Comparison of ENCODE assay signal across 8 cellular contexts in the genomic region with DNA sequence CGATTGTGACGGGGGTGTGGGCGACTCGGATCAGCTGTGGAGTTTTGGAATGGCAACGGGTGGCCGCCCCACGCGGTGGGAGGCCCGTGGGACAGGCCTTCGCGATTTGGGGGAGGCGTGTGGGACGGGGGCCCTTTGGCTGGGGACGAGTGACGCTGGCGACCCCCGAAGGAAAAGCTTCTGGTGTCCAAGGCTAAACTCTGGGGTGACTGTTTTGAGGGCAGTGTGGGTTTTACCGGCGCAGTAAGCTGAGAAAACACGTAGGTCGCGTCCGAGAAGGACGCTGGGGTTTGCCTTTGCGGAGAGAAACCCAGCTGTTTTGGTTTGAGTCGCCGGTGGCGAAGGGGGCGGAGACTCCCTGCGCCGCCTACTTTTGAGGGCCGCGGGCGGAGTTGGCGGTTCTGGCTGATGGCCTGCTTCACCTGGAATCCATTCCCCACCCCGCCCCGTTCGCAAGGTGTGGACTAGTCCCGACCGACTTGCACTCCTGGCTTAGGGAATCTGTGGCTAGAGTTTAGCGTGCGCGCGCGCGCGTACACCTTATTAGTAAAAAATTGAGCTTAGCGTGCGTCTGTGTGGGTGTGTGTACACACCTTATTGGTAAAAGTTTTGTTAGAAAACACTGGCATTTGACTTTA. TPM values are rescaled to one million over a fixed set of nuclear protein-coding genes. Genes with fewer than 3 reads are reported as not detected.
A peak's percentile ranks its signal among the peaks of the same experiment; 100 is the strongest.
DNase-seq lines count a peak whose midpoint lies in the region; ATAC-seq and TF ChIP-seq lines count a peak whose summit lies in the region.

No MANE protein-coding gene starts in this region.

- CTCF ChIA-PET in Panc1 (lab: Charles Lee) = interaction anchor here (0.6 to 1.2 kb wide), 2 partner anchors 353 to 357 kb away, joined by 3 to 6 read pairs; no protein-coding TSS in a partner anchor

- H3K4me1 ChIP-seq in DND-41 (ENCODE audit: insufficient read depth, low read length) = peaks cover 25% of the 10 kb centered on the region
- peaks cover 30% of the 10 kb centered on the region for H3K4me1 ChIP-seq in Panc1 (ENCODE audit: control insufficient read depth, insufficient read depth, low read length)
- H3K4me1 ChIP-seq in fibroblast of lung (ENCODE audit: control insufficient read depth, extremely low read depth, insufficient read depth, low read length) = no peaks in the 10 kb centered on the region

- TSS peak; percentile 69 for BruUV-seq in Panc1 (replicated peaks; lab: Mats Ljungman, UMichigan)

- no peaks in the 10 kb centered on the region for H3K27me3 Mint-ChIP-seq in activated T-helper 1 cell treated with anti-CD3 and anti-CD28 coated beads, Interleukin-12 subunit alpha, Interleukin-12 subunit beta, Interleukin-2, Interleukin-4 antibody, amounts not matched to agents 30 ng/mL and 10 ng/mL and 1 ng/mL, durations not matched to agents 14 hours and 24 hours and 36 hours (ENCODE audit: insufficient read depth)
- peaks cover 0 to 3% (median 0%) of the 10 kb centered on the region in 3 donors for H3K27me3 Mint-ChIP-seq in naive B cell
- peaks cover 0 to 4% of the 10 kb centered on the region in 2 donors for H3K27me3 Mint-ChIP-seq in stimulated activated naive B cell treated with anti-CD40 and anti-IgM and Interleukin-4, amounts not matched to agents 10 μg/mL and 1 μg/mL and 100 μg/mL, for 72 hours

- H3K4me3 ChIP-seq in DND-41 (ENCODE audit: low read depth in 1 of 2, low read length in 2 of 2) (peak overlapping the region; percentile 83 to 93), Panc1 (ENCODE audit: low read depth in 2 of 2, low read length in 2 of 2) (peak overlapping the region; percentile 97 to 99), fibroblast of lung (replicated peaks in 1 of 4; ENCODE audit: control extremely low read depth in 1 of 4, insufficient read depth in 1 of 4, low read depth in 3 of 4, low read length in 4 of 4) (peak overlapping the region; percentile 94 to 99 (median 96))

- H3K79me2 ChIP-seq in DND-41 (ENCODE audit: insufficient read depth, low read length) = peaks cover 47% of the 10 kb centered on the region
- H3K79me2 ChIP-seq in fibroblast of lung (ENCODE audit: control insufficient read depth, insufficient read depth, low read length) = peaks cover 27% of the 10 kb centered on the region

- peak; percentile 77 for DNase-seq in DND-41
- DNase-seq in KG1 (lab: John Stamatoyannopoulos, UW) = peak; percentile 57
- DNase-seq in Panc1 (ENCODE audit: low read depth, low spot score) = peak; percentile 28
- peak; percentile 86 for DNase-seq in activated T-helper 1 cell treated with anti-CD3 and anti-CD28 coated beads, Interleukin-12 subunit alpha, Interleukin-12 subunit beta, Interleukin-2, Interleukin-4 antibody, amounts not matched to agents 30 ng/mL and 10 ng/mL and 1 ng/mL, durations not matched to agents 14 hours and 24 hours and 36 hours (ENCODE audit: low spot score)
- DNase-seq in fibroblast of lung (ENCODE audit: low read depth in 2 of 2) = peak; percentile 69 to 71
- peak; percentile 82 for DNase-seq in naive B cell
- DNase-seq in stimulated activated naive B cell treated with anti-CD40 and anti-IgM and Interleukin-4, amounts not matched to agents 10 μg/mL and 1 μg/mL and 100 μg/mL, for 72 hours = peak; percentile 82

- peaks cover 11% of the 10 kb centered on the region for H4K20me1 ChIP-seq in DND-41 (ENCODE audit: insufficient read depth, low read length)
- H4K20me1 ChIP-seq in fibroblast of lung (ENCODE audit: control insufficient read depth, extremely low read depth, insufficient read depth, low read length) = no peaks in the 10 kb centered on the region

- H3K4me2 ChIP-seq in DND-41 (ENCODE audit: insufficient read depth, low read length) (peak overlapping the region; percentile 74), fibroblast of lung (ENCODE audit: extremely low read depth, insufficient read depth, low read length) (peak overlapping the region; percentile 81)

- intact Hi-C loops in Panc1 (cut with micrococcal nuclease; ENCODE audit: unreplicated experiment) = loop anchor here (10.0 kb wide), 1 partner anchor 354 kb away; no protein-coding TSS in a partner anchor
- intact Hi-C loops in activated T-helper 1 cell treated with anti-CD3 and anti-CD28 coated beads, Interleukin-12 subunit alpha, Interleukin-12 subunit beta, Interleukin-2, Interleukin-4 antibody, amounts not matched to agents 30 ng/mL and 10 ng/mL and 1 ng/mL, durations not matched to agents 14 hours and 24 hours and 36 hours (cut with micrococcal nuclease) = loop anchor here (2.0 to 10.0 kb wide), 5 partner anchors 24 to 1448 kb away; no protein-coding TSS in a partner anchor

- H3K36me3 Mint-ChIP-seq in activated T-helper 1 cell treated with anti-CD3 and anti-CD28 coated beads, Interleukin-12 subunit alpha, Interleukin-12 subunit beta, Interleukin-2, Interleukin-4 antibody, amounts not matched to agents 30 ng/mL and 10 ng/mL and 1 ng/mL, durations not matched to agents 14 hours and 24 hours and 36 hours (ENCODE audit: low read depth) = peaks cover 10% of the 10 kb centered on the region
- H3K36me3 Mint-ChIP-seq in naive B cell = peaks cover 0 to 8% of the 10 kb centered on the region in 2 donors
- H3K36me3 Mint-ChIP-seq in stimulated activated naive B cell treated with anti-CD40 and anti-IgM and Interleukin-4, amounts not matched to agents 10 μg/mL and 1 μg/mL and 100 μg/mL, for 72 hours = peaks cover 2 to 5% of the 10 kb centered on the region in 2 donors

- no peaks in the 10 kb centered on the region for H3K27me3 ChIP-seq in DND-41 (ENCODE audit: insufficient read depth, low read length, poor library complexity)
- H3K27me3 ChIP-seq in Panc1 (ENCODE audit: control insufficient read depth, insufficient read depth, low read length) = no peaks in the 10 kb centered on the region
- H3K27me3 ChIP-seq in fibroblast of lung (ENCODE audit: control insufficient read depth, insufficient read depth, low read length) = no peaks in the 10 kb centered on the region

- H3K4me3 Mint-ChIP-seq in activated T-helper 1 cell treated with anti-CD3 and anti-CD28 coated beads, Interleukin-12 subunit alpha, Interleukin-12 subunit beta, Interleukin-2, Interleukin-4 antibody, amounts not matched to agents 30 ng/mL and 10 ng/mL and 1 ng/mL, durations not matched to agents 14 hours and 24 hours and 36 hours = peak overlapping the region; percentile 92
- peak overlapping the region; percentile 94 to 100 (median 99) for H3K4me3 Mint-ChIP-seq in naive B cell
- H3K4me3 Mint-ChIP-seq in stimulated activated naive B cell treated with anti-CD40 and anti-IgM and Interleukin-4, amounts not matched to agents 10 μg/mL and 1 μg/mL and 100 μg/mL, for 72 hours = peak overlapping the region; percentile 96 to 97

- in situ Hi-C loops in Panc1 (cut with HindIII; ENCODE audit: low pct_unique_long_range_greater_than_20kb, low sequenced_read_pairs) = no loop called here

- H2AFZ ChIP-seq in DND-41 (ENCODE audit: low read depth, low read length) (peak overlapping the region; percentile 83), fibroblast of lung (ENCODE audit: low read length) (peak overlapping the region; percentile 78)

- H3K4me1 Mint-ChIP-seq in activated T-helper 1 cell treated with anti-CD3 and anti-CD28 coated beads, Interleukin-12 subunit alpha, Interleukin-12 subunit beta, Interleukin-2, Interleukin-4 antibody, amounts not matched to agents 30 ng/mL and 10 ng/mL and 1 ng/mL, durations not matched to agents 14 hours and 24 hours and 36 hours (ENCODE audit: low read depth) = peaks cover 44% of the 10 kb centered on the region
- peaks cover 20 to 44% (median 35%) of the 10 kb centered on the region in 3 donors for H3K4me1 Mint-ChIP-seq in naive B cell
- H3K4me1 Mint-ChIP-seq in stimulated activated naive B cell treated with anti-CD40 and anti-IgM and Interleukin-4, amounts not matched to agents 10 μg/mL and 1 μg/mL and 100 μg/mL, for 72 hours = peaks cover 24 to 26% of the 10 kb centered on the region in 2 donors

- H3K9me3 Mint-ChIP-seq in activated T-helper 1 cell treated with anti-CD3 and anti-CD28 coated beads, Interleukin-12 subunit alpha, Interleukin-12 subunit beta, Interleukin-2, Interleukin-4 antibody, amounts not matched to agents 30 ng/mL and 10 ng/mL and 1 ng/mL, durations not matched to agents 14 hours and 24 hours and 36 hours = no peaks in the 10 kb centered on the region
- peaks cover 0 to 2% (median 0%) of the 10 kb centered on the region in 7 donors for H3K9me3 Mint-ChIP-seq in naive B cell
- no peaks in the 10 kb centered on the region for H3K9me3 Mint-ChIP-seq in stimulated activated naive B cell treated with anti-CD40 and anti-IgM and Interleukin-4, amounts not matched to agents 10 μg/mL and 1 μg/mL and 100 μg/mL, for 72 hours

- TF ChIP-seq CTCF in DND-41 (IDR thresholded peaks at IDR 0.05; ENCODE audit: borderline replicate concordance, extremely low read depth, low read length, poor library complexity, severe bottlenecking) = no peak
- TF ChIP-seq CTCF in Panc1 (IDR thresholded peaks at IDR 0.05) = no peak
- TF ChIP-seq CTCF in fibroblast of lung (conservative IDR thresholded peaks at IDR 0.05 in 1 of 2, IDR thresholded peaks at IDR 0.05 in 1 of 2; ENCODE audit: low read depth in 1 of 2, low read length in 2 of 2) = no peak

- H3K9me3 ChIP-seq in DND-41 (ENCODE audit: insufficient read depth, low read length, severe bottlenecking) (no peaks in the 10 kb centered on the region), Panc1 (ENCODE audit: control insufficient read depth, insufficient read depth, low read depth, low read length) (no peaks in the 10 kb centered on the region), fibroblast of lung (ENCODE audit: control insufficient read depth, insufficient read depth, low read depth, low read length) (no peaks in the 10 kb centered on the region)

- POLR2A ChIA-PET in Panc1 (lab: Charles Lee) = interaction anchor here (0.5 to 1.0 kb wide), 8 partner anchors 9 to 689 kb away, joined by 3 to 13 read pairs (median 3); no protein-coding TSS in a partner anchor

- H3K27ac Mint-ChIP-seq in activated T-helper 1 cell treated with anti-CD3 and anti-CD28 coated beads, Interleukin-12 subunit alpha, Interleukin-12 subunit beta, Interleukin-2, Interleukin-4 antibody, amounts not matched to agents 30 ng/mL and 10 ng/mL and 1 ng/mL, durations not matched to agents 14 hours and 24 hours and 36 hours = peak overlapping the region; percentile 98
- peak overlapping the region; percentile 98 to 99 (median 98) for H3K27ac Mint-ChIP-seq in naive B cell
- H3K27ac Mint-ChIP-seq in stimulated activated naive B cell treated with anti-CD40 and anti-IgM and Interleukin-4, amounts not matched to agents 10 μg/mL and 1 μg/mL and 100 μg/mL, for 72 hours = peak overlapping the region; percentile 99

- peak overlapping the region; percentile 88 for H3K27ac ChIP-seq in DND-41 (ENCODE audit: low read length)
- peak overlapping the region; percentile 96 for H3K27ac ChIP-seq in Panc1 (ENCODE audit: low read length)
- peak overlapping the region; percentile 100 for H3K27ac ChIP-seq in fibroblast of lung (ENCODE audit: insufficient read depth, low read length)

- peaks cover 3% of the 10 kb centered on the region; the same call in 1 of the 2 replicates for H3K36me3 ChIP-seq in DND-41 (ENCODE audit: insufficient read depth, low read length)
- H3K36me3 ChIP-seq in Panc1 (ENCODE audit: control insufficient read depth, insufficient read depth, low read length) = no peaks in the 10 kb centered on the region
- H3K36me3 ChIP-seq in fibroblast of lung (ENCODE audit: control insufficient read depth, insufficient read depth, low read length) = no peaks in the 10 kb centered on the region

- peak; percentile 60 for ATAC-seq in DND-41 (ENCODE audit: insufficient read depth, low read depth)
- ATAC-seq in GM21786 (IDR thresholded peaks at IDR 0.05; ENCODE audit: unreplicated experiment) = peak; percentile 73
- ATAC-seq in Panc1 = peak; percentile 81
- peak; percentile 71 to 74 for ATAC-seq in naive B cell (ENCODE audit: low read depth in 2 of 2)
- ATAC-seq in stimulated activated naive B cell treated with anti-CD40 and anti-IgM and Interleukin-4, amounts not matched to agents 10 μg/mL and 1 μg/mL and 100 μg/mL, for 72 hours (replicated peaks) = peak; percentile 80 to 81

- H3K9ac ChIP-seq in DND-41 (ENCODE audit: low read depth, low read length) (peak overlapping the region; percentile 84), fibroblast of lung (ENCODE audit: insufficient read depth, low read length) (peak overlapping the region; percentile 98)

RNA-seq across cellular contexts. Expression of gene TAX1BP1, which starts 0.6 kb away (rescaled TPM):
- total RNA-seq in Panc1 (2021; ENCODE audit: unreplicated experiment) (125 TPM), fibroblast of lung (80.9 and 98.6 TPM in 2 replicates)
- 80.8 TPM for polyA plus RNA-seq in Panc1 (2012; ENCODE audit: insufficient read length)
- total RNA-seq in activated T-helper 1 cell treated with anti-CD3 and anti-CD28 coated beads, Interleukin-12 subunit alpha, Interleukin-12 subunit beta, Interleukin-2, Interleukin-4 antibody, amounts not matched to agents 30 ng/mL and 10 ng/mL and 1 ng/mL, durations not matched to agents 14 hours and 24 hours and 36 hours = 88.6 and 90.9 TPM in 2 replicates
- polyA plus RNA-seq in fibroblast of lung (70.1 and 111 TPM in 2 replicates), naive B cell (ENCODE audit: low read depth in 6 of 6) (100 to 1,000 TPM in 3 of 6 donors, 10 to 100 TPM in 3; 89.4 to 111 (median 100) TPM)
- polyA plus RNA-seq in fibroblast of lung (2012) = 60.5 and 81.7 TPM in 2 replicates
- polyA minus RNA-seq in fibroblast of lung (ENCODE audit: low replicate concordance) = 19.4 and 25.8 TPM in 2 replicates

Comparison
In these comparisons a context has a peak if more than half of its experiments do, and no peak if none do; other contexts are left out.
1. Peak in every context shown above with its lines: DNase-seq, ATAC-seq, H3K4me3 ChIP-seq and H3K27ac ChIP-seq.
2. DNase-seq: peak in every context shown above with its lines; median percentile 86 in activated T-helper 1 cell treated with anti-CD3 and anti-CD28 coated beads, Interleukin-12 subunit alpha, Interleukin-12 subunit beta, Interleukin-2, Interleukin-4 antibody, amounts not matched to agents 30 ng/mL and 10 ng/mL and 1 ng/mL, durations not matched to agents 14 hours and 24 hours and 36 hours; 82 in naive B cell; 82 in stimulated activated naive B cell treated with anti-CD40 and anti-IgM and Interleukin-4, amounts not matched to agents 10 μg/mL and 1 μg/mL and 100 μg/mL, for 72 hours; 77 in DND-41; 70 in fibroblast of lung; 57 in KG1; 28 in Panc1.